In genomic region chr6:79421707-79422484, GRCh38 we compare ENCODE assay signal across 8 cellular contexts.
DNase-seq lines count a peak whose midpoint lies in the region; ATAC-seq, FAIRE-seq and TF ChIP-seq lines count a peak whose summit lies in the region.

No MANE protein-coding gene starts in this region.

- H3K27me3 Mint-ChIP-seq in astrocyte (ENCODE audit: low read depth, unreplicated experiment), result no peaks in the 10 kb centered on the region

- no peaks in the 10 kb centered on the region for H3K36me3 Mint-ChIP-seq in astrocyte (ENCODE audit: low read depth, unreplicated experiment)

- H3K79me2 ChIP-seq in astrocyte (ENCODE audit: insufficient read depth, low read length), result no peaks in the 10 kb centered on the region

- peak; percentile 86 for ATAC-seq in GM21723 (IDR thresholded peaks at IDR 0.05; ENCODE audit: unreplicated experiment)

- no peak for FAIRE-seq in astrocyte (lab: Jason Lieb, UNC)

- H3K9me3 ChIP-seq in astrocyte (ENCODE audit: insufficient read depth, low read depth, low read length), result no peaks in the 10 kb centered on the region
- no peaks in the 10 kb centered on the region for H3K9me3 ChIP-seq in ovary

- H3K36me3 ChIP-seq in astrocyte (ENCODE audit: insufficient read depth, low read length) (no peaks in the 10 kb centered on the region), ovary (no peaks in the 10 kb centered on the region)

- no peak overlapping the region for H2AFZ ChIP-seq in astrocyte (ENCODE audit: low read depth, low read length)

- peak; percentile 72 for DNase-seq in Caki2 (ENCODE audit: low read depth)
- DNase-seq in NCI-H128 (lab: John Stamatoyannopoulos, UW; ENCODE audit: unreplicated experiment), result peak; percentile 70
- DNase-seq in astrocyte (ENCODE audit: low read depth), result peak; percentile 77
- peak; percentile 83 for DNase-seq in left kidney (ENCODE audit: low read depth, low spot score)
- DNase-seq in ovary, result no peak
- no peak for DNase-seq in GM13976 (ENCODE audit: low spot score)
- no peak for DNase-seq in stimulated activated CD4-positive, alpha-beta T cell treated with anti-CD3 and anti-CD28 coated beads, Interleukin-2, amount 100 ng/mL, for 24 hours

- TF ChIP-seq CTCF in astrocyte (IDR thresholded peaks at IDR 0.05; ENCODE audit: insufficient read depth, low read depth, low read length) (no peak), ovary (IDR thresholded peaks at IDR 0.05) (no peak), GM13976 (IDR thresholded peaks at IDR 0.05; ENCODE audit: borderline replicate concordance, control extremely low read depth, extremely low read depth, insufficient read depth, missing control alignments) (no peak)

- no peak overlapping the region for H3K27ac Mint-ChIP-seq in astrocyte (ENCODE audit: unreplicated experiment)

- H3K4me1 ChIP-seq in astrocyte (ENCODE audit: insufficient read depth, low read length) (peaks cover 9% of the 10 kb centered on the region), ovary (ENCODE audit: insufficient read depth) (no peaks in the 10 kb centered on the region)

- WGBS in ovary, 3 donors, result 25 to 33% (median 30%) methylated on average over 5 of the region's 5 CpGs

- no peaks in the 10 kb centered on the region for H3K9me3 Mint-ChIP-seq in astrocyte (ENCODE audit: unreplicated experiment)

- no peak overlapping the region for H3K27ac ChIP-seq in astrocyte (ENCODE audit: low read depth, low read length)
- no peak overlapping the region for H3K27ac ChIP-seq in ovary

- H3K9ac ChIP-seq in astrocyte (ENCODE audit: low read length), result peak overlapping the region; percentile 3

- H3K4me3 Mint-ChIP-seq in astrocyte (ENCODE audit: unreplicated experiment), result no peak overlapping the region

- intact Hi-C loops in ovary (cut with DNase I), result no loop called here

- H3K4me3 ChIP-seq in astrocyte (ENCODE audit: insufficient read depth, low read depth, low read length), result no peak overlapping the region
- H3K4me3 ChIP-seq in ovary, result no peak overlapping the region

- H3K4me2 ChIP-seq in astrocyte (ENCODE audit: low read length), result peak overlapping the region; percentile 64

- in situ Hi-C loops in Caki2 (cut with HindIII; ENCODE audit: low pct_unique_long_range_greater_than_20kb, low sequenced_read_pairs) (no loop called here), GM13976 (cut with MboI; ENCODE audit: low sequenced_read_pairs, unreplicated experiment) (no loop called here)

- peaks cover 3% of the 10 kb centered on the region for H3K4me1 Mint-ChIP-seq in astrocyte (ENCODE audit: low read depth, unreplicated experiment)

- H4K20me1 ChIP-seq in astrocyte (ENCODE audit: insufficient read depth, low read length), result no peaks in the 10 kb centered on the region

- no peak for TF ChIP-seq POLR2A in ovary (IDR thresholded peaks at IDR 0.05)

- no peak for TF ChIP-seq EP300 in ovary (IDR thresholded peaks at IDR 0.05)

- no peaks in the 10 kb centered on the region for H3K27me3 ChIP-seq in astrocyte (ENCODE audit: insufficient read depth, low read length)
- H3K27me3 ChIP-seq in ovary, result no peaks in the 10 kb centered on the region

Comparison
In these comparisons a context has a peak if more than half of its experiments do, and no peak if none do; other contexts are left out.
1. DNase-seq: peak in Caki2 (single experiment), NCI-H128 (single experiment), astrocyte (single experiment) and left kidney (single experiment); none in ovary (0 of 5), GM13976 (single experiment) and stimulated activated CD4-positive, alpha-beta T cell treated with anti-CD3 and anti-CD28 coated beads, Interleukin-2, amount 100 ng/mL, for 24 hours (0 of 2).